In genomic region chr2:176129825-176130152, GRCh38 we compare ENCODE assay signal across 9 cellular contexts. TPM values are rescaled to one million over a fixed set of nuclear protein-coding genes. Genes with fewer than 3 reads are reported as not detected.
DNase-seq lines count a peak whose midpoint lies in the region; ATAC-seq, FAIRE-seq and TF ChIP-seq lines count a peak whose summit lies in the region.
"Had no signal": no experiment of that assay in that cellular context is flagged by ENCODE, and none has a peak within 500 bp of the region (broad histone marks: within the 10 kb centered on the region; RNA-seq: fewer than 3 reads in every experiment).

No MANE protein-coding gene starts in this region.

- no peaks in the 10 kb centered on the region for H3K9me3 Mint-ChIP-seq in activated T-cell treated with anti-CD3 and anti-CD28 coated beads, Interleukin-2, amount 50 U/mL, for 72 hours
- no peaks in the 10 kb centered on the region for H3K9me3 Mint-ChIP-seq in activated T-cell treated with anti-CD3 and anti-CD28 coated beads, Interleukin-2, amount 50 U/mL, for 24 hours
- H3K9me3 Mint-ChIP-seq in astrocyte (ENCODE audit: unreplicated experiment) (peaks cover 16% of the 10 kb centered on the region), type B pancreatic cell (no peaks in the 10 kb centered on the region)

- H3K4me1 Mint-ChIP-seq in activated T-cell treated with anti-CD3 and anti-CD28 coated beads, Interleukin-2, amount 50 U/mL, for 72 hours (ENCODE audit: low read depth) = peaks cover 46% of the 10 kb centered on the region
- peaks cover 28% of the 10 kb centered on the region for H3K4me1 Mint-ChIP-seq in activated T-cell treated with anti-CD3 and anti-CD28 coated beads, Interleukin-2, amount 50 U/mL, for 24 hours (ENCODE audit: low read depth)
- H3K4me1 Mint-ChIP-seq in astrocyte (ENCODE audit: low read depth, unreplicated experiment) (peaks cover 3% of the 10 kb centered on the region), type B pancreatic cell (ENCODE audit: unreplicated experiment) (peaks cover 26% of the 10 kb centered on the region)

- H3K4me3 Mint-ChIP-seq in activated T-cell treated with anti-CD3 and anti-CD28 coated beads, Interleukin-2, amount 50 U/mL, for 72 hours = peak overlapping the region; percentile 45 to 65
- H3K4me3 Mint-ChIP-seq in activated T-cell treated with anti-CD3 and anti-CD28 coated beads, Interleukin-2, amount 50 U/mL, for 24 hours = no peak overlapping the region
- H3K4me3 Mint-ChIP-seq in astrocyte (ENCODE audit: unreplicated experiment) (peak overlapping the region; percentile 27), type B pancreatic cell (peak overlapping the region; percentile 77)

- no peak for FAIRE-seq in astrocyte (lab: Jason Lieb, UNC)

- H3K27me3 ChIP-seq in astrocyte (ENCODE audit: insufficient read depth, low read length) = peaks cover 91% of the 10 kb centered on the region

- H3K4me3 ChIP-seq in astrocyte (ENCODE audit: insufficient read depth, low read depth, low read length) = no peak overlapping the region

- ATAC-seq in activated T-cell treated with anti-CD3 and anti-CD28 coated beads, Interleukin-2, amount 50 U/mL, for 72 hours (replicated peaks in 1 of 2) = peak; percentile 16 to 22
- no peak for ATAC-seq in GM18868 (IDR thresholded peaks at IDR 0.05; ENCODE audit: unreplicated experiment)
- ATAC-seq in GM18907 (IDR thresholded peaks at IDR 0.05; ENCODE audit: unreplicated experiment) = no peak

- TF ChIP-seq CTCF in astrocyte (IDR thresholded peaks at IDR 0.05; ENCODE audit: insufficient read depth, low read depth, low read length) (no peak), type B pancreatic cell (conservative IDR thresholded peaks at IDR 0.05) (no peak)

- peak overlapping the region; percentile 72 for H3K4me2 ChIP-seq in astrocyte (ENCODE audit: low read length)

- no peak overlapping the region for H3K27ac ChIP-seq in astrocyte (ENCODE audit: low read depth, low read length)

- H3K4me1 ChIP-seq in astrocyte (ENCODE audit: insufficient read depth, low read length) = no peaks in the 10 kb centered on the region

- H3K9ac ChIP-seq in astrocyte (ENCODE audit: low read length) = no peak overlapping the region

- no peak overlapping the region for H3K27ac Mint-ChIP-seq in activated T-cell treated with anti-CD3 and anti-CD28 coated beads, Interleukin-2, amount 50 U/mL, for 72 hours
- H3K27ac Mint-ChIP-seq in activated T-cell treated with anti-CD3 and anti-CD28 coated beads, Interleukin-2, amount 50 U/mL, for 24 hours = no peak overlapping the region
- no peak overlapping the region for H3K27ac Mint-ChIP-seq in astrocyte (ENCODE audit: unreplicated experiment)
- no peak overlapping the region for H3K27ac Mint-ChIP-seq in type B pancreatic cell

- H3K36me3 ChIP-seq in astrocyte (ENCODE audit: insufficient read depth, low read length) = no peaks in the 10 kb centered on the region

- H3K27me3 Mint-ChIP-seq in activated T-cell treated with anti-CD3 and anti-CD28 coated beads, Interleukin-2, amount 50 U/mL, for 72 hours (ENCODE audit: low read depth) = peaks cover 86% of the 10 kb centered on the region
- peaks cover 88% of the 10 kb centered on the region for H3K27me3 Mint-ChIP-seq in activated T-cell treated with anti-CD3 and anti-CD28 coated beads, Interleukin-2, amount 50 U/mL, for 24 hours
- H3K27me3 Mint-ChIP-seq in astrocyte (ENCODE audit: low read depth, unreplicated experiment) (peaks cover 83% of the 10 kb centered on the region), type B pancreatic cell (peaks cover 89% of the 10 kb centered on the region)

- H2AFZ ChIP-seq in astrocyte (ENCODE audit: low read depth, low read length) = no peak overlapping the region

- H3K36me3 Mint-ChIP-seq in activated T-cell treated with anti-CD3 and anti-CD28 coated beads, Interleukin-2, amount 50 U/mL, for 72 hours (ENCODE audit: insufficient read depth in 2 of 2) = peaks cover 0 to 4% of the 10 kb centered on the region in 2 donors
- no peaks in the 10 kb centered on the region for H3K36me3 Mint-ChIP-seq in activated T-cell treated with anti-CD3 and anti-CD28 coated beads, Interleukin-2, amount 50 U/mL, for 24 hours (ENCODE audit: low read depth)
- H3K36me3 Mint-ChIP-seq in astrocyte (ENCODE audit: low read depth, unreplicated experiment) = no peaks in the 10 kb centered on the region
- H3K36me3 Mint-ChIP-seq in type B pancreatic cell = no peaks in the 10 kb centered on the region

- H3K79me2 ChIP-seq in astrocyte (ENCODE audit: insufficient read depth, low read length) = no peaks in the 10 kb centered on the region

- H4K20me1 ChIP-seq in astrocyte (ENCODE audit: insufficient read depth, low read length) = no peaks in the 10 kb centered on the region

- DNase-seq in activated T-cell treated with anti-CD3 and anti-CD28 coated beads, Interleukin-2, amount 50 U/mL, for 72 hours = no peak
- no peak for DNase-seq in activated T-cell treated with anti-CD3 and anti-CD28 coated beads, Interleukin-2, amount 50 U/mL, for 24 hours
- DNase-seq in astrocyte (ENCODE audit: low read depth) (no peak), mesenteric fat pad (ENCODE audit: low spot score) (peak; percentile 89), type B pancreatic cell (ENCODE audit: extremely low spot score, unreplicated experiment) (no peak), NCI-H2171 (lab: John Stamatoyannopoulos, UW) (no peak)
- DNase-seq: stimulated activated CD4-positive, alpha-beta T cell treated with anti-CD3 and anti-CD28 coated beads, Interleukin-15, amount 100 ng/mL, for 24 hours had no signal

- H3K9me3 ChIP-seq in astrocyte (ENCODE audit: insufficient read depth, low read depth, low read length) = no peaks in the 10 kb centered on the region

RNA-seq across cellular contexts. Expression of gene HOXD8, which starts 0.3 kb away (rescaled TPM):
- not detected for total RNA-seq in activated T-cell treated with anti-CD3 and anti-CD28 coated beads, Interleukin-2, amount 50 U/mL, for 72 hours
- total RNA-seq in astrocyte (not detected in 2 replicates), mesenteric fat pad (13.3 TPM), type B pancreatic cell (ENCODE audit: low replicate concordance) (2.8 TPM in 1 of 2 replicates, not detected in the other)

RNA-seq across cellular contexts. Expression of gene HOXD9, which starts 7.3 kb away (rescaled TPM):
- not detected for total RNA-seq in activated T-cell treated with anti-CD3 and anti-CD28 coated beads, Interleukin-2, amount 50 U/mL, for 72 hours
- not detected in 2 replicates for total RNA-seq in astrocyte
- total RNA-seq in mesenteric fat pad = 6.1 TPM
- total RNA-seq in type B pancreatic cell (ENCODE audit: low replicate concordance) = 0.19 and 1.5 TPM in 2 replicates

RNA-seq across cellular contexts. Expression of gene HOXD10, which starts 13.2 kb away (rescaled TPM):
- total RNA-seq in activated T-cell treated with anti-CD3 and anti-CD28 coated beads, Interleukin-2, amount 50 U/mL, for 72 hours = not detected
- total RNA-seq in astrocyte (not detected in 2 replicates), mesenteric fat pad (1.7 TPM), type B pancreatic cell (ENCODE audit: low replicate concordance) (0.19 and 0.56 TPM in 2 replicates)

RNA-seq across cellular contexts. Expression of gene HOXD4, which starts 21.6 kb away (rescaled TPM):
- total RNA-seq in activated T-cell treated with anti-CD3 and anti-CD28 coated beads, Interleukin-2, amount 50 U/mL, for 72 hours = not detected
- total RNA-seq in astrocyte (not detected in 2 replicates), mesenteric fat pad (4.1 TPM), type B pancreatic cell (ENCODE audit: low replicate concordance) (37.0 TPM in 1 of 2 replicates, not detected in the other)

RNA-seq across cellular contexts. Expression of gene HOXD11, which starts 22.7 kb away (rescaled TPM):
- not detected for total RNA-seq in activated T-cell treated with anti-CD3 and anti-CD28 coated beads, Interleukin-2, amount 50 U/mL, for 72 hours
- total RNA-seq in astrocyte = not detected in 2 replicates
- total RNA-seq in mesenteric fat pad = 1.2 TPM
- total RNA-seq in type B pancreatic cell (ENCODE audit: low replicate concordance) = 0.21 and 1.1 TPM in 2 replicates

Comparison
In these comparisons a context has a peak if more than half of its experiments do, and no peak if none do; other contexts are left out.
1. ATAC-seq: peak in activated T-cell treated with anti-CD3 and anti-CD28 coated beads, Interleukin-2, amount 50 U/mL, for 72 hours (2 of 2); none in GM18868 (single experiment) and GM18907 (single experiment).